11 cellular contexts compared by ENCODE assay signal in the genomic region with DNA sequence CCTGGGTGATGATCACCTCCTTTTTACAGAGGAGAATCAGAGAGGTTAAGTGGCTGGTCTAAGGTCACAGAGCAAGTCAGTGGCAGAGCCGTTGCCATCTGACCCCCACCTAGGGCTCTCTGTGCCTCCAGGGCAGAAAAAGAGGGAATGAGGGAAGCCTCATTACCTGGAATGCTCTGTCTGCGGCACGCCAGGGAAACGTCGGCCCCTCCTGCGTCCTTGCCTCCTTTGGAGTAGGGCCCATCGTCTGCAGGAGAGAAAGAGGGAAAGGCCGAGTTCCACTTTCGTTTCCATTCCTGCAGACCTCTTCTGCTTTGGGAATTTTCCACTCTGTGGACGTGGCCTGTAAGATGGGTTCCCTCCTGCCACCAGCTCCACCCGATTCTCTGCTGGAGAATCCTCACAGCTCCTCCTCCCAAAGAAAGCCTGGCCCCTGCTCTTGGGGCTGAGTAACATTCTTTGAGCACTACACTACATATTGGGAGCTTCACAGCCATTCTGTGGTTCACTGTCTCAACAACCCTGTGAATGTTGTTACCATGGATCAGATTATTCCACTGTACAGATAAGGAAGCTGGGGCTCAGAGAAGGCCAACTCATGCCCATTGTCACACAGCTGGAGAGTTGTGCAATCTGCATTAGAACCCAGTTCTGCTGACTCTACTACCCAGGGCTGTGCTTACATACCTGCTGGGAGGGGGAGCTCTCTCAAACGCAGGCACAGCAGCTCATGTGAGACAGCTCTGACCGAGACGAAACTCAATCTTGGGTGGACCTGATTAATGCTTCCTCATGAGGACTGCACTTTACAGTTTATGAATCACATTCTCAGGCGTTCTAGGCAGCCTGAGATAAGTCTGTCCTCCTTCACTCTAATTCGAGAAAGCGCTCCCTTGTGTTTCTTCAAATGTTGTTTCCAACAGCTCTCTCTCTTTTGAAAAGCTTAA. TPM values are rescaled to one million over a fixed set of nuclear protein-coding genes. Genes with fewer than 3 reads are reported as not detected.
DNase-seq lines count a peak whose midpoint lies in the region; ATAC-seq and TF ChIP-seq lines count a peak whose summit lies in the region.
"Had no signal": no experiment of that assay in that cellular context is flagged by ENCODE, and none has a peak within 500 bp of the region (broad histone marks: within the 10 kb centered on the region; RNA-seq: fewer than 3 reads in every experiment).

No MANE protein-coding gene starts in this region.

- peak; percentile 37 for ATAC-seq in stimulated activated naive CD8-positive, alpha-beta T cell treated with anti-CD3 and anti-CD28 coated beads, Interleukin-15, Interleukin-2, amounts not matched to agents 100 U/mL and 50 U/mL, for 24 hours
- no peak for ATAC-seq in stimulated activated naive CD8-positive, alpha-beta T cell treated with anti-CD3 and anti-CD28 coated beads, Interleukin-15, amount 100 ng/mL, for 72 hours
- ATAC-seq in HG03565 (IDR thresholded peaks at IDR 0.05; ENCODE audit: unreplicated experiment) = no peak
- ATAC-seq: T-helper 17 cell had no signal

- H3K9me3 Mint-ChIP-seq in stimulated activated naive CD8-positive, alpha-beta T cell treated with anti-CD3 and anti-CD28 coated beads, Interleukin-15, amount 100 ng/mL, for 72 hours = no peaks in the 10 kb centered on the region
- H3K9me3 Mint-ChIP-seq in endodermal cell = peaks cover 5% of the 10 kb centered on the region

- no peak for DNase-seq in stimulated activated naive CD8-positive, alpha-beta T cell treated with anti-CD3 and anti-CD28 coated beads, Interleukin-15, Interleukin-2, amounts not matched to agents 100 U/mL and 50 U/mL, for 24 hours
- DNase-seq in stimulated activated naive CD8-positive, alpha-beta T cell treated with anti-CD3 and anti-CD28 coated beads, Interleukin-15, amount 100 ng/mL, for 72 hours = no peak
- DNase-seq in endodermal cell (peak; percentile 81), NCI-H2029 treated with DMSO at 0.1 percent for 48 hours (lab: John Stamatoyannopoulos, UW) (no peak), NK-92 (lab: John Stamatoyannopoulos, UW; ENCODE audit: unreplicated experiment) (no peak), NCI-H2171 treated with DMSO at 0.1 percent for 48 hours (lab: John Stamatoyannopoulos, UW) (no peak)
- DNase-seq: NCI-H446 treated with DMSO at 0.1 percent for 48 hours, T-helper 17 cell had no signal

- no peaks in the 10 kb centered on the region for H3K36me3 Mint-ChIP-seq in endodermal cell (ENCODE audit: low read depth)
- H3K36me3 Mint-ChIP-seq: mesothelial cell of epicardium had no signal

- no peaks in the 10 kb centered on the region for H3K36me3 ChIP-seq in endodermal cell (ENCODE audit: control insufficient read depth, insufficient read depth, low read length)
- H3K36me3 ChIP-seq in muscle layer of colon (ENCODE audit: insufficient read depth, low read length) = no peaks in the 10 kb centered on the region

- no peak for TF ChIP-seq CTCF in endodermal cell (conservative IDR thresholded peaks at IDR 0.05)

- no peak overlapping the region for H3K27ac ChIP-seq in endodermal cell (ENCODE audit: low read depth, low read length)
- H3K27ac ChIP-seq in muscle layer of colon (ENCODE audit: low read depth, low read length) = peak overlapping the region; percentile 27

- H3K27me3 Mint-ChIP-seq in stimulated activated naive CD8-positive, alpha-beta T cell treated with anti-CD3 and anti-CD28 coated beads, Interleukin-15, amount 100 ng/mL, for 72 hours = peaks cover 22% of the 10 kb centered on the region
- H3K27me3 Mint-ChIP-seq in endodermal cell (ENCODE audit: insufficient read depth) = peaks cover 1% of the 10 kb centered on the region

- H3K4me1 ChIP-seq in endodermal cell (ENCODE audit: control insufficient read depth, insufficient read depth, low read length) (peaks cover 4% of the 10 kb centered on the region), muscle layer of colon (ENCODE audit: insufficient read depth, low read length) (peaks cover 19% of the 10 kb centered on the region)

- no peak overlapping the region for H3K4me3 Mint-ChIP-seq in stimulated activated naive CD8-positive, alpha-beta T cell treated with anti-CD3 and anti-CD28 coated beads, Interleukin-15, amount 100 ng/mL, for 72 hours
- no peak overlapping the region for H3K4me3 Mint-ChIP-seq in endodermal cell
- H3K4me3 Mint-ChIP-seq: mesothelial cell of epicardium, T-helper 17 cell had no signal

- WGBS in endodermal cell (ENCODE audit: insufficient coverage in 1 of 2, insufficient read length in 1 of 2), 2 experiments = 72% methylated on average over 15 to 17 of the region's 17 CpGs

- H3K4me3 ChIP-seq in endodermal cell (ENCODE audit: low read length) (no peak overlapping the region), muscle layer of colon (ENCODE audit: low read depth in 1 of 2, low read length in 2 of 2) (peak overlapping the region in 1 of 2 donors; percentile 58)

- H3K27me3 ChIP-seq in endodermal cell (ENCODE audit: control insufficient read depth, insufficient read depth, low read length, poor library complexity, severe bottlenecking) (no peaks in the 10 kb centered on the region), muscle layer of colon (ENCODE audit: control insufficient read depth in 1 of 2, insufficient read depth in 2 of 2, low read length in 2 of 2) (no peaks in the 10 kb centered on the region)

- no peaks in the 10 kb centered on the region for H3K4me1 Mint-ChIP-seq in stimulated activated naive CD8-positive, alpha-beta T cell treated with anti-CD3 and anti-CD28 coated beads, Interleukin-15, amount 100 ng/mL, for 72 hours
- no peaks in the 10 kb centered on the region for H3K4me1 Mint-ChIP-seq in endodermal cell

- H3K9ac ChIP-seq in endodermal cell (ENCODE audit: extremely low read depth, low read length, poor library complexity, severe bottlenecking) (no peak overlapping the region), muscle layer of colon (ENCODE audit: low read length) (peak overlapping the region; percentile 25)

- H3K9me3 ChIP-seq in endodermal cell (ENCODE audit: control insufficient read depth, low read length) (no peaks in the 10 kb centered on the region), muscle layer of colon (ENCODE audit: low read length) (no peaks in the 10 kb centered on the region)

- no peak overlapping the region for H3K27ac Mint-ChIP-seq in stimulated activated naive CD8-positive, alpha-beta T cell treated with anti-CD3 and anti-CD28 coated beads, Interleukin-15, amount 100 ng/mL, for 72 hours
- H3K27ac Mint-ChIP-seq in endodermal cell = no peak overlapping the region
- H3K27ac Mint-ChIP-seq: mesothelial cell of epicardium, T-helper 17 cell had no signal

RNA-seq across cellular contexts. Expression of gene GRIP2, which starts 14.2 kb away (rescaled TPM):
- 1 to 10 TPM; 2.0 to 2.2 TPM for total RNA-seq in endodermal cell
- polyA plus RNA-seq in endodermal cell (2013, experiment 1 of 2) = 1.1 TPM
- 0.79 TPM for polyA plus RNA-seq in endodermal cell (2013, experiment 2 of 2)
